In genomic region chr3:119716998-119717397, GRCh38 we compare ENCODE assay signal across 19 cellular contexts. TPM values are rescaled to one million over a fixed set of nuclear protein-coding genes. Genes with fewer than 3 reads are reported as not detected.
DNase-seq lines count a peak whose midpoint lies in the region; ATAC-seq, FAIRE-seq and TF ChIP-seq lines count a peak whose summit lies in the region.
"Had no signal": no experiment of that assay in that cellular context is flagged by ENCODE, and none has a peak within 500 bp of the region (broad histone marks: within the 10 kb centered on the region; RNA-seq: fewer than 3 reads in every experiment).

No MANE protein-coding gene starts in this region.

- WGBS in liver: 29% methylated on average over 3 of the region's 3 CpGs
- 16 to 64% (median 33%) methylated on average over 3 of the region's 3 CpGs for WGBS in small intestine, 3 donors

- ATAC-seq in GM19035 (IDR thresholded peaks at IDR 0.05; ENCODE audit: unreplicated experiment): no peak
- no peak for ATAC-seq in GM21786 (IDR thresholded peaks at IDR 0.05; ENCODE audit: unreplicated experiment)
- ATAC-seq: A549 had no signal

- peaks cover 6% of the 10 kb centered on the region for H3K4me1 Mint-ChIP-seq in Caco-2 (ENCODE audit: low read depth, unreplicated experiment)

- no peak overlapping the region for H3K27ac Mint-ChIP-seq in Caco-2 (ENCODE audit: unreplicated experiment)

- no peak overlapping the region for H3K9ac ChIP-seq in liver (ENCODE audit: low read depth in 1 of 2, low read length in 2 of 2)

- peaks cover 2% of the 10 kb centered on the region for H3K27me3 Mint-ChIP-seq in Caco-2 (ENCODE audit: insufficient read depth, unreplicated experiment)

- POLR2A ChIA-PET in Caco-2 (lab: Charles Lee): interaction anchor here (0.6 kb wide), 1 partner anchor 476 kb away, joined by 4 read pairs; the partner anchor contains the start of gene B4GALT4

- H3K27ac ChIP-seq in Peyer's patch (peak overlapping the region in 2 of 4 donors; percentile 38 to 67), liver (ENCODE audit: low read depth in 1 of 2, low read length in 2 of 2) (peak overlapping the region in 1 of 2 donors; percentile 36), small intestine (ENCODE audit: low read depth in 1 of 2, low read length in 1 of 2) (peak overlapping the region in 1 of 2 donors; percentile 61)
- H3K27ac ChIP-seq: A549 had no signal

- no peak overlapping the region for H3K4me3 ChIP-seq in Caco-2 (ENCODE audit: low read depth, low read length)
- no peak overlapping the region for H3K4me3 ChIP-seq in Peyer's patch
- no peak overlapping the region for H3K4me3 ChIP-seq in liver (ENCODE audit: low read depth in 1 of 3, low read length in 3 of 3)
- no peak overlapping the region for H3K4me3 ChIP-seq in small intestine (ENCODE audit: low read depth in 1 of 2, low read length in 2 of 2)
- H3K4me3 ChIP-seq: A549 had no signal

- peak; percentile 64 to 69 for TF ChIP-seq RAD21 in liver (IDR thresholded peaks at IDR 0.05)

- H3K36me3 Mint-ChIP-seq in Caco-2 (ENCODE audit: insufficient read depth, unreplicated experiment): no peaks in the 10 kb centered on the region

- TF ChIP-seq CTCF in Caco-2 (IDR thresholded peaks at IDR 0.05; ENCODE audit: insufficient read depth in 1 of 2, low read depth in 1 of 2, low read length in 1 of 2, severe bottlenecking in 1 of 2, unreplicated experiment in 1 of 2): peak in 1 of 2 experiments; percentile 6
- TF ChIP-seq CTCF in Peyer's patch (IDR thresholded peaks at IDR 0.05): peak in 3 of 6 experiments; percentile 38 to 51 (median 46)
- TF ChIP-seq CTCF in liver (IDR thresholded peaks at IDR 0.05; ENCODE audit: low read depth, low read length, missing input control): no peak

- peak; percentile 52 to 69 for DNase-seq in Caco-2
- DNase-seq in Peyer's patch: peak in 2 of 3 donors; percentile 80 to 83
- peak; percentile 97 for DNase-seq in small intestine
- no peak for DNase-seq in DMS 273 treated with DMSO at 0.1 percent for 48 hours (lab: John Stamatoyannopoulos, UW)
- DNase-seq: C1 segment of cervical spinal cord, H7, IMR-90, Karpas-422, NCI-H1105 treated with DMSO at 0.1 percent for 48 hours, NCI-H1694 treated with DMSO at 0.1 percent for 48 hours, NCI-H2107, NCI-H2227 treated with DMSO at 0.1 percent for 48 hours, NCI-H524, SIG-M5 had no signal

- TF ChIP-seq POLR2A in Peyer's patch (IDR thresholded peaks at IDR 0.05): no peak

- H3K27me3 ChIP-seq in Caco-2 (replicated peaks; ENCODE audit: control insufficient read depth, insufficient read depth, low read length) (no peaks in the 10 kb centered on the region), Peyer's patch (no peaks in the 10 kb centered on the region), liver (ENCODE audit: control insufficient read depth in 4 of 4, insufficient read depth in 4 of 4, low read length in 3 of 4) (no peaks in the 10 kb centered on the region), small intestine (ENCODE audit: control insufficient read depth in 2 of 2, insufficient read depth in 2 of 2, low read length in 2 of 2) (no peaks in the 10 kb centered on the region)

- CTCF ChIA-PET in Caco-2 (lab: Charles Lee): no interaction called here

- no peaks in the 10 kb centered on the region for H3K4me1 ChIP-seq in Caco-2
- H3K4me1 ChIP-seq in Peyer's patch: peaks cover 0 to 4% (median 2%) of the 10 kb centered on the region in 4 donors
- H3K4me1 ChIP-seq in liver (ENCODE audit: control insufficient read depth in 4 of 4, insufficient read depth in 4 of 4, low read length in 3 of 4): peaks cover 9 to 33% (median 27%) of the 10 kb centered on the region in 4 donors
- H3K4me1 ChIP-seq in small intestine (ENCODE audit: control insufficient read depth in 2 of 2, insufficient read depth in 1 of 2, low read depth in 1 of 2, low read length in 1 of 2): peaks cover 0 to 2% of the 10 kb centered on the region in 2 donors
- H3K4me1 ChIP-seq: A549 had no signal

- FAIRE-seq in small intestine (lab: Jason Lieb, UNC): no peak
- FAIRE-seq: A549, GM19239 had no signal

- H3K4me3 Mint-ChIP-seq in Caco-2 (ENCODE audit: unreplicated experiment): no peak overlapping the region

- intact Hi-C loops in Caco-2 (cut with micrococcal nuclease; ENCODE audit: unreplicated experiment): loop anchor here (10.0 kb wide), 1 partner anchor 168 kb away; no protein-coding TSS in a partner anchor

- H3K36me3 ChIP-seq in Caco-2 (ENCODE audit: control insufficient read depth, insufficient read depth, low read length) (no peaks in the 10 kb centered on the region), Peyer's patch (no peaks in the 10 kb centered on the region), liver (ENCODE audit: control insufficient read depth in 4 of 4, insufficient read depth in 3 of 4, low read depth in 1 of 4, low read length in 3 of 4) (no peaks in the 10 kb centered on the region), small intestine (ENCODE audit: control insufficient read depth in 2 of 2, insufficient read depth in 2 of 2, low read length in 2 of 2) (no peaks in the 10 kb centered on the region)

- H3K9me3 Mint-ChIP-seq in Caco-2 (ENCODE audit: unreplicated experiment): no peaks in the 10 kb centered on the region

- BruUV-seq in Caco-2 (replicated peaks; lab: Mats Ljungman, UMichigan): no TSS peak

- no peaks in the 10 kb centered on the region for H3K9me3 ChIP-seq in Caco-2
- no peaks in the 10 kb centered on the region for H3K9me3 ChIP-seq in Peyer's patch
- H3K9me3 ChIP-seq in liver (ENCODE audit: control insufficient read depth in 4 of 4, low read length in 3 of 4): no peaks in the 10 kb centered on the region
- H3K9me3 ChIP-seq in small intestine (ENCODE audit: control insufficient read depth, low read depth): no peaks in the 10 kb centered on the region
- H3K9me3 ChIP-seq: A549 had no signal

TF ChIP-seq in liver, 16 proteins besides CTCF, POLR2A, EP300 and RAD21 (continues in another document):
- peak; percentile 81 to 86 for TF ChIP-seq JUND (IDR thresholded peaks at IDR 0.05)
- peak; percentile 95 for TF ChIP-seq SP1 (IDR thresholded peaks at IDR 0.05)
- TF ChIP-seq EGR1 (IDR thresholded peaks at IDR 0.05; ENCODE audit: low read depth in 2 of 2): peak in 1 of 2 donors; percentile 54
- TF ChIP-seq, protein P1, sequence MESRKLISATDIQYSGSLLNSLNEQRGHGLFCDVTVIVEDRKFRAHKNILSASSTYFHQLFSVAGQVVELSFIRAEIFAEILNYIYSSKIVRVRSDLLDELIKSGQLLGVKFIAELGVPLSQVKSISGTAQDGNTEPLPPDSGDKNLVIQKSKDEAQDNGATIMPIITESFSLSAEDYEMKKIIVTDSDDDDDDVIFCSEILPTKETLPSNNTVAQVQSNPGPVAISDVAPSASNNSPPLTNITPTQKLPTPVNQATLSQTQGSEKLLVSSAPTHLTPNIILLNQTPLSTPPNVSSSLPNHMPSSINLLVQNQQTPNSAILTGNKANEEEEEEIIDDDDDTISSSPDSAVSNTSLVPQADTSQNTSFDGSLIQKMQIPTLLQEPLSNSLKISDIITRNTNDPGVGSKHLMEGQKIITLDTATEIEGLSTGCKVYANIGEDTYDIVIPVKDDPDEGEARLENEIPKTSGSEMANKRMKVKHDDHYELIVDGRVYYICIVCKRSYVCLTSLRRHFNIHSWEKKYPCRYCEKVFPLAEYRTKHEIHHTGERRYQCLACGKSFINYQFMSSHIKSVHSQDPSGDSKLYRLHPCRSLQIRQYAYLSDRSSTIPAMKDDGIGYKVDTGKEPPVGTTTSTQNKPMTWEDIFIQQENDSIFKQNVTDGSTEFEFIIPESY (IDR thresholded peaks at IDR 0.05): peak; percentile 72
- TF ChIP-seq REST (IDR thresholded peaks at IDR 0.05): peak; percentile 59
- TF ChIP-seq FOXA2 (IDR thresholded peaks at IDR 0.05): peak; percentile 64
- peak; percentile 77 for TF ChIP-seq FOXA1 (IDR thresholded peaks at IDR 0.05)
- TF ChIP-seq YY1 (IDR thresholded peaks at IDR 0.05): peak; percentile 75
- TF ChIP-seq HNF4A (conservative IDR thresholded peaks at IDR 0.05): peak; percentile 98

RNA-seq across cellular contexts. Expression of gene CFAP91, which starts 14.2 kb away (rescaled TPM):
- total RNA-seq in Caco-2 (2022) (not detected in 2 replicates), Peyer's patch (10 to 100 TPM in 1 of 4 donors, 1 to 10 TPM in 2, not detected in 1; 2.1 to 21.5 (median 6.2) TPM), liver (1 to 10 TPM in 1 of 2 donors, under 1 TPM in 1; 0.23 to 1.3 TPM)
- polyA plus RNA-seq in liver (under 1 TPM; 0.48 to 0.63 TPM), small intestine (under 1 TPM in 1 of 3 donors, not detected in 2; 0.43 TPM)
- total RNA-seq: IMR-90 had no signal
- polyA plus RNA-seq: IMR-90 had no signal

RNA-seq across cellular contexts. Expression of gene COX17, which starts 39.8 kb away (rescaled TPM):
- total RNA-seq in Caco-2 (2022) (43.6 and 44.9 TPM in 2 replicates), Peyer's patch (10 to 100 TPM; 30.9 to 57.8 (median 44.8) TPM), liver (10 to 100 TPM; 10.3 to 30.6 TPM)
- polyA plus RNA-seq in liver (100 to 1,000 TPM in 1 of 2 donors, 10 to 100 TPM in 1; 67.3 to 164 TPM), small intestine (100 to 1,000 TPM; 101 to 313 (median 221) TPM)

RNA-seq across cellular contexts. Expression of gene POPDC2, which starts 56.6 kb away (rescaled TPM):
- total RNA-seq in Caco-2 (2022) (0.77 and 1.4 TPM in 2 replicates), Peyer's patch (1 to 10 TPM; 3.0 to 8.3 (median 6.3) TPM), liver (1 to 10 TPM in 1 of 2 donors, under 1 TPM in 1; 0.37 to 1.1 TPM)
- polyA plus RNA-seq in liver (under 1 TPM; 0.16 to 0.54 TPM), small intestine (1 to 10 TPM; 1.8 to 8.6 (median 2.0) TPM)
